11 cellular contexts compared by ENCODE assay signal in genomic region chr20:18663932-18664331, GRCh38.
"Had no signal": no experiment of that assay in that cellular context is flagged by ENCODE, and none has a peak within 500 bp of the region (broad histone marks: within the 10 kb centered on the region; RNA-seq: fewer than 3 reads in every experiment).

No MANE protein-coding gene starts in this region.

- H3K36me3 Mint-ChIP-seq: brain had no signal

- H3K4me3 ChIP-seq: lung, transverse colon had no signal

- H3K9me3 Mint-ChIP-seq: activated B cell treated with CpG ODN at 0.5 μM for 24 hours; activated CD4-positive, alpha-beta T cell treated with anti-CD3 and anti-CD28 coated beads, Interleukin-2, amount 10 ng/mL, durations not matched to agents 7 days and 5 days; activated naive CD4-positive, alpha-beta T cell treated with anti-CD3 and anti-CD28 coated beads for 36 hours; brain; naive B cell; T-helper 1 cell treated with Interleukin-12 subunit alpha and Interleukin-12 subunit beta and Interleukin-4 antibody, amounts not matched to agents 30 μg/mL and 1 μg/mL, for 36 hours had no signal

- DNase-seq: activated B cell treated with CpG ODN at 0.5 μM for 24 hours; activated CD4-positive, alpha-beta T cell treated with anti-CD3 and anti-CD28 coated beads, Interleukin-2, amount 10 ng/mL, durations not matched to agents 7 days and 5 days; activated CD8-positive, alpha-beta memory T cell treated with anti-CD3 and anti-CD28 coated beads for 24 hours; activated naive CD4-positive, alpha-beta T cell treated with anti-CD3 and anti-CD28 coated beads for 36 hours; left colon; naive B cell; retina; transverse colon had no signal

- H3K27me3 Mint-ChIP-seq: activated B cell treated with CpG ODN at 0.5 μM for 24 hours; activated CD4-positive, alpha-beta T cell treated with anti-CD3 and anti-CD28 coated beads, Interleukin-2, amount 10 ng/mL, durations not matched to agents 7 days and 5 days; brain; naive B cell had no signal

- H3K4me3 Mint-ChIP-seq: activated B cell treated with CpG ODN at 0.5 μM for 24 hours; activated CD4-positive, alpha-beta T cell treated with anti-CD3 and anti-CD28 coated beads, Interleukin-2, amount 10 ng/mL, durations not matched to agents 7 days and 5 days; activated naive CD4-positive, alpha-beta T cell treated with anti-CD3 and anti-CD28 coated beads for 36 hours; brain; T-helper 1 cell treated with Interleukin-12 subunit alpha and Interleukin-12 subunit beta and Interleukin-4 antibody, amounts not matched to agents 30 μg/mL and 1 μg/mL, for 36 hours had no signal

- ATAC-seq: left colon had no signal

- H3K27ac Mint-ChIP-seq: activated B cell treated with CpG ODN at 0.5 μM for 24 hours; activated CD4-positive, alpha-beta T cell treated with anti-CD3 and anti-CD28 coated beads, Interleukin-2, amount 10 ng/mL, durations not matched to agents 7 days and 5 days; activated naive CD4-positive, alpha-beta T cell treated with anti-CD3 and anti-CD28 coated beads for 36 hours; brain; T-helper 1 cell treated with Interleukin-12 subunit alpha and Interleukin-12 subunit beta and Interleukin-4 antibody, amounts not matched to agents 30 μg/mL and 1 μg/mL, for 36 hours had no signal

- H3K4me1 Mint-ChIP-seq: activated CD4-positive, alpha-beta T cell treated with anti-CD3 and anti-CD28 coated beads, Interleukin-2, amount 10 ng/mL, durations not matched to agents 7 days and 5 days had no signal
